ENCODE assay signal across 1 cellular context in the genomic region with DNA sequence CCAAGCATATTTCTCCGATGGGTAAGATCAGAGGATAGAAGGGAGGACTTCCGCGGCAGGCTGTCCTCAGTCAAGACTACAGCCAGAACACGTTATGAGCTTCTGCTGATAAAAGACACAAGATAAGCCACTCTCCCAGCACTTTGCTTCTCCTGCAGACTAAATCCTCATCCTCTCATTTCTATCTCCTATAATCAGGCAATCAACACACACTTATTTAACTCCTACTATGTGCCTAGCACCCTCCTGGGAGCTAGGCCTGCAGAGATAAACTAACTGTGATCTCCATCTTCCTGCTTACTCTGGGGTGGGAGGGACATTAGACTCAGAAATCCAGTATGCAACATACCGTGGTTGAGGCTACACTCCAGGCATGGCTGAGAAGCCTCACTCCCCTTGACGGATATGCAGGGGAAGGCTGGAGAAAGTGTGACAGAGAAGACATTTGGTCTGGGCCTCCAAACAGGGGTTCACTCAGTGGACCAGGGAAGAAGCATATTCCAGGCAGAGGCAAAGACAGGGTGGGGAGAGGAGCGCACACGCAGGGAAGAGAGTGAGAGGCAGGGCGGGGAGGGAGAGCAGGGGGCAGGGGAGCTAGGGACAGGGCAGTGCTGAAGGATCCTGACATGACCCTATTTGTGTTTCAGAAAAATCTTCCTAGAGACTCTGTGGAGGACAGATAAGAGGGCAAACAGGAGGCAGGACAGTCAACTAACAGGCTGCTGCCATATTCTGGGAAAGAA.
TF ChIP-seq lines count a peak whose summit lies in the region.

No MANE protein-coding gene starts in this region.

TF ChIP-seq in K562, 482 proteins besides CTCF, POLR2A, EP300 and RAD21 (continued from another document):
- TF ChIP-seq, protein P1, sequence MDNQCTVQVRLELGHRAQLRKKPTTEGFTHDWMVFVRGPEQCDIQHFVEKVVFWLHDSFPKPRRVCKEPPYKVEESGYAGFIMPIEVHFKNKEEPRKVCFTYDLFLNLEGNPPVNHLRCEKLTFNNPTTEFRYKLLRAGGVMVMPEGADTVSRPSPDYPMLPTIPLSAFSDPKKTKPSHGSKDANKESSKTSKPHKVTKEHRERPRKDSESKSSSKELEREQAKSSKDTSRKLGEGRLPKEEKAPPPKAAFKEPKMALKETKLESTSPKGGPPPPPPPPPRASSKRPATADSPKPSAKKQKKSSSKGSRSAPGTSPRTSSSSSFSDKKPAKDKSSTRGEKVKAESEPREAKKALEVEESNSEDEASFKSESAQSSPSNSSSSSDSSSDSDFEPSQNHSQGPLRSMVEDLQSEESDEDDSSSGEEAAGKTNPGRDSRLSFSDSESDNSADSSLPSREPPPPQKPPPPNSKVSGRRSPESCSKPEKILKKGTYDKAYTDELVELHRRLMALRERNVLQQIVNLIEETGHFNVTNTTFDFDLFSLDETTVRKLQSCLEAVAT (IDR thresholded peaks at IDR 0.05) = peak; percentile 29 to 61; a peak in 2 of 4 replicates
- TF ChIP-seq CTBP1 (IDR thresholded peaks at IDR 0.05; ENCODE audit: borderline replicate concordance) (peak; percentile 85; the same call in 1 of the 2 replicates), CREBBP (IDR thresholded peaks at IDR 0.05; ENCODE audit: low read depth, low read length) (no peak), ASH1L (IDR thresholded peaks at IDR 0.05; ENCODE audit: borderline replicate concordance, low read depth, partially characterized antibody) (no peak), HDGF (IDR thresholded peaks at IDR 0.05) (peak; percentile 78; the same call in 1 of the 2 replicates), NRF1 (conservative IDR thresholded peaks at IDR 0.05 in 1 of 2, IDR thresholded peaks at IDR 0.05 in 1 of 2) (peak; percentile 47 to 52; a peak in 2 of 4 replicates), KDM1A (IDR thresholded peaks at IDR 0.05) (peak; percentile 41 to 51; a peak in 3 of 4 replicates), ZNF263 (CRISPR knock-in tag; IDR thresholded peaks at IDR 0.05; ENCODE audit: borderline replicate concordance) (peak; percentile 53; the same call in 1 of the 2 replicates), TOE1 (IDR thresholded peaks at IDR 0.05; ENCODE audit: borderline replicate concordance) (peak; percentile 54; the same call in 1 of the 2 replicates), TOE1 (CRISPR knock-in tag; IDR thresholded peaks at IDR 0.05; ENCODE audit: borderline replicate concordance, low read depth) (no peak), RBBP5 (IDR thresholded peaks at IDR 0.05; ENCODE audit: borderline replicate concordance, insufficient read depth, low read length, poor library complexity, severe bottlenecking) (peak; percentile 63), SMARCE1 (IDR thresholded peaks at IDR 0.05) (0 out of 2 replicates have a peak, but pooled peaks have one; percentile 27), ADNP (tag; IDR thresholded peaks at IDR 0.05) (0 out of 2 replicates have a peak, but pooled peaks have one; percentile 41), RB1 (IDR thresholded peaks at IDR 0.05; ENCODE audit: low read depth) (no peak), TCF3 (CRISPR knock-in tag; IDR thresholded peaks at IDR 0.05) (peak; percentile 54), PML (IDR thresholded peaks at IDR 0.05; ENCODE audit: low read length) (no peak), POLR2AphosphoS2 (IDR thresholded peaks at IDR 0.05; ENCODE audit: low read length) (no peak), CCNT2 (IDR thresholded peaks at IDR 0.05; ENCODE audit: borderline replicate concordance, extremely low read depth, insufficient read length, low read depth, low read length) (peak; percentile 35), MTA2 (IDR thresholded peaks at IDR 0.05; ENCODE audit: low read depth) (peak; percentile 35; the same call in 1 of the 2 replicates), NCOA2 (IDR thresholded peaks at IDR 0.05; ENCODE audit: partially characterized antibody in 2 of 2) (no peak), NFXL1 (CRISPR knock-in tag; IDR thresholded peaks at IDR 0.05) (no peak), HMG20A (CRISPR knock-in tag; conservative IDR thresholded peaks at IDR 0.05) (no peak), LEF1 (IDR thresholded peaks at IDR 0.05) (peak; percentile 79), CBFA2T3 (IDR thresholded peaks at IDR 0.05) (peak; percentile 75), NBN (IDR thresholded peaks at IDR 0.05; ENCODE audit: low read depth) (peak; percentile 53; the same call in 1 of the 2 replicates), L3MBTL2 (IDR thresholded peaks at IDR 0.05) (0 out of 2 replicates have a peak, but pooled peaks have one; percentile 7), NCOR1 (IDR thresholded peaks at IDR 0.05) (peak; percentile 76), GATAD2A (IDR thresholded peaks at IDR 0.05) (peak; percentile 88), ZNF436 (CRISPR knock-in tag; IDR thresholded peaks at IDR 0.05) (no peak), ZNF696 (CRISPR knock-in tag; conservative IDR thresholded peaks at IDR 0.05) (no peak), SMC3 (conservative IDR thresholded peaks at IDR 0.05; ENCODE audit: insufficient read depth, low read depth, low read length) (no peak), TGIF2 (CRISPR knock-in tag; IDR thresholded peaks at IDR 0.05) (no peak), SMARCA5 (IDR thresholded peaks at IDR 0.05) (peak; percentile 67), ZKSCAN1 (IDR thresholded peaks at IDR 0.05; ENCODE audit: low read depth, low read length) (peak; percentile 97), NFIC (IDR thresholded peaks at IDR 0.05) (0 out of 2 replicates have a peak, but pooled peaks have one; percentile 6)
- TF ChIP-seq, protein P2, sequence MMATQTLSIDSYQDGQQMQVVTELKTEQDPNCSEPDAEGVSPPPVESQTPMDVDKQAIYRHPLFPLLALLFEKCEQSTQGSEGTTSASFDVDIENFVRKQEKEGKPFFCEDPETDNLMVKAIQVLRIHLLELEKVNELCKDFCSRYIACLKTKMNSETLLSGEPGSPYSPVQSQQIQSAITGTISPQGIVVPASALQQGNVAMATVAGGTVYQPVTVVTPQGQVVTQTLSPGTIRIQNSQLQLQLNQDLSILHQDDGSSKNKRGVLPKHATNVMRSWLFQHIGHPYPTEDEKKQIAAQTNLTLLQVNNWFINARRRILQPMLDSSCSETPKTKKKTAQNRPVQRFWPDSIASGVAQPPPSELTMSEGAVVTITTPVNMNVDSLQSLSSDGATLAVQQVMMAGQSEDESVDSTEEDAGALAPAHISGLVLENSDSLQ (IDR thresholded peaks at IDR 0.05) = peak; percentile 55
- TF ChIP-seq, protein P3, sequence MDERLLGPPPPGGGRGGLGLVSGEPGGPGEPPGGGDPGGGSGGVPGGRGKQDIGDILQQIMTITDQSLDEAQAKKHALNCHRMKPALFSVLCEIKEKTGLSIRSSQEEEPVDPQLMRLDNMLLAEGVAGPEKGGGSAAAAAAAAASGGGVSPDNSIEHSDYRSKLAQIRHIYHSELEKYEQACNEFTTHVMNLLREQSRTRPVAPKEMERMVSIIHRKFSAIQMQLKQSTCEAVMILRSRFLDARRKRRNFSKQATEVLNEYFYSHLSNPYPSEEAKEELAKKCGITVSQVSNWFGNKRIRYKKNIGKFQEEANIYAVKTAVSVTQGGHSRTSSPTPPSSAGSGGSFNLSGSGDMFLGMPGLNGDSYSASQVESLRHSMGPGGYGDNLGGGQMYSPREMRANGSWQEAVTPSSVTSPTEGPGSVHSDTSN (CRISPR knock-in tag; IDR thresholded peaks at IDR 0.05; ENCODE audit: low read depth) = no peak
- TF ChIP-seq, protein P3 (tag; conservative IDR thresholded peaks at IDR 0.05; ENCODE audit: low read depth) = 0 out of 2 replicates have a peak, but pooled peaks have one; percentile 11
- TF ChIP-seq, protein P4, sequence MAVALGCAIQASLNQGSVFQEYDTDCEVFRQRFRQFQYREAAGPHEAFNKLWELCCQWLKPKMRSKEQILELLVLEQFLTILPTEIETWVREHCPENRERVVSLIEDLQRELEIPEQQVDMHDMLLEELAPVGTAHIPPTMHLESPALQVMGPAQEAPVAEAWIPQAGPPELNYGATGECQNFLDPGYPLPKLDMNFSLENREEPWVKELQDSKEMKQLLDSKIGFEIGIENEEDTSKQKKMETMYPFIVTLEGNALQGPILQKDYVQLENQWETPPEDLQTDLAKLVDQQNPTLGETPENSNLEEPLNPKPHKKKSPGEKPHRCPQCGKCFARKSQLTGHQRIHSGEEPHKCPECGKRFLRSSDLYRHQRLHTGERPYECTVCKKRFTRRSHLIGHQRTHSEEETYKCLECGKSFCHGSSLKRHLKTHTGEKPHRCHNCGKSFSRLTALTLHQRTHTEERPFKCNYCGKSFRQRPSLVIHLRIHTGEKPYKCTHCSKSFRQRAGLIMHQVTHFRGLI (CRISPR knock-in tag; IDR thresholded peaks at IDR 0.05) = no peak
- TF ChIP-seq, protein P5, sequence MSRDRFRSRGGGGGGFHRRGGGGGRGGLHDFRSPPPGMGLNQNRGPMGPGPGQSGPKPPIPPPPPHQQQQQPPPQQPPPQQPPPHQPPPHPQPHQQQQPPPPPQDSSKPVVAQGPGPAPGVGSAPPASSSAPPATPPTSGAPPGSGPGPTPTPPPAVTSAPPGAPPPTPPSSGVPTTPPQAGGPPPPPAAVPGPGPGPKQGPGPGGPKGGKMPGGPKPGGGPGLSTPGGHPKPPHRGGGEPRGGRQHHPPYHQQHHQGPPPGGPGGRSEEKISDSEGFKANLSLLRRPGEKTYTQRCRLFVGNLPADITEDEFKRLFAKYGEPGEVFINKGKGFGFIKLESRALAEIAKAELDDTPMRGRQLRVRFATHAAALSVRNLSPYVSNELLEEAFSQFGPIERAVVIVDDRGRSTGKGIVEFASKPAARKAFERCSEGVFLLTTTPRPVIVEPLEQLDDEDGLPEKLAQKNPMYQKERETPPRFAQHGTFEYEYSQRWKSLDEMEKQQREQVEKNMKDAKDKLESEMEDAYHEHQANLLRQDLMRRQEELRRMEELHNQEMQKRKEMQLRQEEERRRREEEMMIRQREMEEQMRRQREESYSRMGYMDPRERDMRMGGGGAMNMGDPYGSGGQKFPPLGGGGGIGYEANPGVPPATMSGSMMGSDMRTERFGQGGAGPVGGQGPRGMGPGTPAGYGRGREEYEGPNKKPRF (IDR thresholded peaks at IDR 0.05; ENCODE audit: low read depth, low read length) = no peak
- TF ChIP-seq, protein P6, sequence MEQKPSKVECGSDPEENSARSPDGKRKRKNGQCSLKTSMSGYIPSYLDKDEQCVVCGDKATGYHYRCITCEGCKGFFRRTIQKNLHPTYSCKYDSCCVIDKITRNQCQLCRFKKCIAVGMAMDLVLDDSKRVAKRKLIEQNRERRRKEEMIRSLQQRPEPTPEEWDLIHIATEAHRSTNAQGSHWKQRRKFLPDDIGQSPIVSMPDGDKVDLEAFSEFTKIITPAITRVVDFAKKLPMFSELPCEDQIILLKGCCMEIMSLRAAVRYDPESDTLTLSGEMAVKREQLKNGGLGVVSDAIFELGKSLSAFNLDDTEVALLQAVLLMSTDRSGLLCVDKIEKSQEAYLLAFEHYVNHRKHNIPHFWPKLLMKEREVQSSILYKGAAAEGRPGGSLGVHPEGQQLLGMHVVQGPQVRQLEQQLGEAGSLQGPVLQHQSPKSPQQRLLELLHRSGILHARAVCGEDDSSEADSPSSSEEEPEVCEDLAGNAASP (IDR thresholded peaks at IDR 0.05) = peak; percentile 86
TF ChIP-seq in K562: peak in this region for 51.
